ENCODE assay signal across 30 cellular contexts in genomic region chr9:21516796-21517195, GRCh38. TPM values are rescaled to one million over a fixed set of nuclear protein-coding genes. Genes with fewer than 3 reads are reported as not detected.
"Had no signal": no experiment of that assay in that cellular context is flagged by ENCODE, and none has a peak within 500 bp of the region (broad histone marks: within the 10 kb centered on the region; RNA-seq: fewer than 3 reads in every experiment).

No MANE protein-coding gene starts in this region.

- H3K9me3 ChIP-seq: Peyer's patch, SJCRH30 had no signal

- H3K4me1 ChIP-seq: Peyer's patch, SJCRH30 had no signal

- H3K36me3 ChIP-seq: brain microvascular endothelial cell, Peyer's patch, SJCRH30 had no signal

- H3K4me3 ChIP-seq: Peyer's patch, SJCRH30, SK-N-MC had no signal

- H3K27me3 ChIP-seq: brain microvascular endothelial cell, Peyer's patch, SJCRH30 had no signal

- DNase-seq: activated CD4-positive, alpha-beta memory T cell treated with anti-CD3 and anti-CD28 coated beads for 36 hours; activated CD4-positive, alpha-beta T cell treated with anti-CD3 and anti-CD28 coated beads for 4 hours; activated CD4-positive, alpha-beta T cell treated with anti-CD3 and anti-CD28 coated beads, Interleukin-2, amount 50 U/mL, for 1 hour; activated CD8-positive, alpha-beta memory T cell treated with anti-CD3 and anti-CD28 coated beads, Interleukin-2, amount 50 U/mL, for 48 hours; activated effector memory CD4-positive, alpha-beta T cell treated with Interleukin-2 at 50 U/mL for 16 hours; activated naive CD4-positive, alpha-beta T cell treated with anti-CD3 and anti-CD28 coated beads, Interleukin-2, amount 10 ng/mL, durations not matched to agents 7 days and 5 days; activated naive CD8-positive, alpha-beta T cell treated with anti-CD3 and anti-CD28 coated beads for 36 hours; activated T-cell treated with anti-CD3 and anti-CD28 coated beads, Interleukin-2, amount 50 U/mL, for 48 hours; amniotic stem cell; aorta; brain microvascular endothelial cell; central memory CD4-positive, alpha-beta T cell; Karpas-422; NCI-H1048; NCI-H1105 treated with DMSO at 0.1 percent for 48 hours; NCI-H1436; NCI-H1694; NCI-H1930; NCI-H2081 treated with DMSO at 0.1 percent for 48 hours; NCI-H226; NCI-H446 treated with DMSO at 0.1 percent for 48 hours; NCI-H524; NCI-H69; Peyer's patch; Right ventricle myocardium superior; SJCRH30 had no signal

- H3K27ac ChIP-seq: brain microvascular endothelial cell, Peyer's patch, RWPE1, SJCRH30, SK-N-MC had no signal

RNA-seq across cellular contexts. Expression of gene IFNE, which starts 34.7 kb away (rescaled TPM):
- total RNA-seq: activated CD4-positive, alpha-beta memory T cell treated with anti-CD3 and anti-CD28 coated beads for 36 hours; activated naive CD8-positive, alpha-beta T cell treated with anti-CD3 and anti-CD28 coated beads for 36 hours; aorta; cerebellum; Right ventricle myocardium superior; SJCRH30; T-helper 1 cell treated with Interleukin-12 subunit alpha and Interleukin-12 subunit beta and Interleukin-4 antibody, amounts not matched to agents 30 ng/mL and 1 ng/mL, for 36 hours had no signal
- polyA plus RNA-seq: aorta had no signal
